8 cellular contexts compared by ENCODE assay signal in the genomic region with DNA sequence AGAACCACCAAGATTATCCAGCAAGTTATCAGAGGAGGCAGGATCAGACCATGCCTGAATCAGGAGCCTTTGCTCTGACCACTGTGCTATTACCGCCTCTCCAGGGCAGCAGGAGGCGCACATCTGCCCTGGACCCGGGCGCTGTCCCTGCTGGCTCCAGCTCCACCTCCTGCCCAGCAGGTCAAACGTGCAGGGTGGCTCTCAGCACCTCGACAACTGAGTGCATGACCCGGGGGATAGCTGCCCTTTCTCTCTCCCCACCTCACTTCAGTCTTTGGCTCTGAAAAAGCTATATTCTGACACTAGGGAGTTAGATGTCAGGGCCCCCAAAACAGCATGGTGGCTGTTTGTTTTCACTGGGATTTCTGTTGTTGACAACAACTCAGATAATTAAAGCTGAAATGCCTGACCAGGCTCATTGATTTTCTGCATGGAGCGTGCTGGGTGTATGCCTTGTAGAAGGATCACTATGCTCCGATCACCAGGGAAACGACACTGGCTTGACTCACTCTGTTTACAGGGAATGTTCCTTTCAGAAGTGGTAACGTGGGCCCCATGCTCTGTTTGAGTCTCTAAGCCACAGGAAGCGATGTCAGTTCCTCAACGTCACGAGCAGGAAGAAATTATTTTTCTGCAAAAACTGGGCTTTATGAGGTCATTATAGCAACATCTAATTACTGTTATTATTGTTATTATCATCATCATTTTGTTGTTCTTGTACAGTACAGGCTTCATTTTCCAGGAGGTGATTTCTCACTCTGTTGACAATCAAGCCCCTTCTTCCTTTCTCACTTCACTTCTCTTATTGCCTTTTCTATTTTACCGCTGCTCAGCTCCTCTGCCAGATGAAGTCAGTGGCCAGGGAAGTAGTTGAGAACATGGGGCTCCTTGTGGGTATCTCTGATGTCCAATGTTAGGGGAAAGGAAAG.
DNase-seq lines count a peak whose midpoint lies in the region; ATAC-seq and TF ChIP-seq lines count a peak whose summit lies in the region.

No MANE protein-coding gene starts in this region.

- H3K27ac ChIP-seq in CD4-positive, alpha-beta memory T cell (ENCODE audit: low read depth, low read length), result peak overlapping the region; percentile 97

- ATAC-seq in T-helper 17 cell (peak; percentile 88), sciatic nerve (peak; percentile 92), HG03342 (IDR thresholded peaks at IDR 0.05; ENCODE audit: unreplicated experiment) (no peak)

- peak overlapping the region in 1 of 2 donors; percentile 39 for H3K4me3 ChIP-seq in CD4-positive, alpha-beta memory T cell (ENCODE audit: low read length in 2 of 2)
- H3K4me3 ChIP-seq in astrocyte of the cerebellum (ENCODE audit: low read depth, low read length), result no peak overlapping the region

- H3K9me3 ChIP-seq in CD4-positive, alpha-beta memory T cell (ENCODE audit: control insufficient read depth in 1 of 2, low read length in 2 of 2), result no peaks in the 10 kb centered on the region
- no peaks in the 10 kb centered on the region for H3K9me3 ChIP-seq in T-helper 17 cell (ENCODE audit: control insufficient read depth, low read length, poor library complexity, severe bottlenecking)

- peaks cover 0 to 3% (median 0%) of the 10 kb centered on the region in 8 donors for H3K9me3 Mint-ChIP-seq in CD4-positive, alpha-beta memory T cell

- CTCF ChIA-PET in CD4-positive, alpha-beta memory T cell (lab: Charles Lee; ENCODE audit: partially characterized antibody), result interaction anchor here (0.7 to 7.8 kb wide), 8 partner anchors 8 to 131 kb away, joined by 3 to 114 read pairs (median 3); no protein-coding TSS in a partner anchor

- H3K4me3 Mint-ChIP-seq in CD4-positive, alpha-beta memory T cell, result peak overlapping the region; percentile 65 to 84 (median 76)
- H3K4me3 Mint-ChIP-seq in T-helper 17 cell, result peak overlapping the region; percentile 81

- peak; percentile 92 to 97 (median 95) for DNase-seq in CD4-positive, alpha-beta memory T cell
- DNase-seq in T-helper 17 cell (peak; percentile 49 to 77 (median 69)), astrocyte of the cerebellum (ENCODE audit: low read depth) (peak; percentile 94), hepatic stellate cell (ENCODE audit: low spot score) (peak; percentile 95), sciatic nerve (ENCODE audit: low spot score) (peak; percentile 74), GM19238 (ENCODE audit: insufficient read length, low spot score) (no peak)

- H3K4me1 Mint-ChIP-seq in CD4-positive, alpha-beta memory T cell, result peaks cover 78 to 98% (median 80%) of the 10 kb centered on the region in 4 donors
- peaks cover 64% of the 10 kb centered on the region for H3K4me1 Mint-ChIP-seq in T-helper 17 cell

- no peaks in the 10 kb centered on the region for H3K36me3 ChIP-seq in CD4-positive, alpha-beta memory T cell (ENCODE audit: insufficient read depth, low read length)

- no peaks in the 10 kb centered on the region for H3K27me3 ChIP-seq in CD4-positive, alpha-beta memory T cell (ENCODE audit: insufficient read depth, low read length)

- in situ Hi-C loops in astrocyte of the cerebellum (cut with HindIII; ENCODE audit: low sequenced_read_pairs), result no loop called here

- TF ChIP-seq CTCF in LNCAP (IDR thresholded peaks at IDR 0.05), result peak; percentile 54
- TF ChIP-seq CTCF in astrocyte of the cerebellum (IDR thresholded peaks at IDR 0.05; ENCODE audit: low read depth, low read length, missing control alignments), result peak; percentile 44

- H3K27me3 Mint-ChIP-seq in CD4-positive, alpha-beta memory T cell, result no peaks in the 10 kb centered on the region
- H3K27me3 Mint-ChIP-seq in T-helper 17 cell, result no peaks in the 10 kb centered on the region

- H3K36me3 Mint-ChIP-seq in CD4-positive, alpha-beta memory T cell, result peaks cover 0 to 9% of the 10 kb centered on the region in 2 donors
- peaks cover 2% of the 10 kb centered on the region for H3K36me3 Mint-ChIP-seq in T-helper 17 cell (ENCODE audit: low read depth)

- H3K27ac Mint-ChIP-seq in CD4-positive, alpha-beta memory T cell, result peak overlapping the region; percentile 98 to 100 (median 100)
- H3K27ac Mint-ChIP-seq in T-helper 17 cell, result no peak overlapping the region

- POLR2A ChIA-PET in CD4-positive, alpha-beta memory T cell (lab: Charles Lee; ENCODE audit: partially characterized antibody), result interaction anchor here (0.5 to 7.9 kb wide), 9 partner anchors 10 to 146 kb away, joined by 3 to 97 read pairs (median 7); partner anchors contain the start of gene PPP1CB

- peaks cover 98% of the 10 kb centered on the region for H3K4me1 ChIP-seq in CD4-positive, alpha-beta memory T cell (ENCODE audit: insufficient read depth, low read length)

- intact Hi-C loops in CD4-positive, alpha-beta memory T cell (cut with micrococcal nuclease), result loop anchor here (1.0 to 5.0 kb wide), 6 partner anchors 8 to 729 kb away; partner anchors contain the start of genes BABAM2, PPP1CB and RBKS
- intact Hi-C loops in sciatic nerve (cut with DNase I), result no loop called here
